8 cellular contexts compared by ENCODE assay signal in the genomic region with DNA sequence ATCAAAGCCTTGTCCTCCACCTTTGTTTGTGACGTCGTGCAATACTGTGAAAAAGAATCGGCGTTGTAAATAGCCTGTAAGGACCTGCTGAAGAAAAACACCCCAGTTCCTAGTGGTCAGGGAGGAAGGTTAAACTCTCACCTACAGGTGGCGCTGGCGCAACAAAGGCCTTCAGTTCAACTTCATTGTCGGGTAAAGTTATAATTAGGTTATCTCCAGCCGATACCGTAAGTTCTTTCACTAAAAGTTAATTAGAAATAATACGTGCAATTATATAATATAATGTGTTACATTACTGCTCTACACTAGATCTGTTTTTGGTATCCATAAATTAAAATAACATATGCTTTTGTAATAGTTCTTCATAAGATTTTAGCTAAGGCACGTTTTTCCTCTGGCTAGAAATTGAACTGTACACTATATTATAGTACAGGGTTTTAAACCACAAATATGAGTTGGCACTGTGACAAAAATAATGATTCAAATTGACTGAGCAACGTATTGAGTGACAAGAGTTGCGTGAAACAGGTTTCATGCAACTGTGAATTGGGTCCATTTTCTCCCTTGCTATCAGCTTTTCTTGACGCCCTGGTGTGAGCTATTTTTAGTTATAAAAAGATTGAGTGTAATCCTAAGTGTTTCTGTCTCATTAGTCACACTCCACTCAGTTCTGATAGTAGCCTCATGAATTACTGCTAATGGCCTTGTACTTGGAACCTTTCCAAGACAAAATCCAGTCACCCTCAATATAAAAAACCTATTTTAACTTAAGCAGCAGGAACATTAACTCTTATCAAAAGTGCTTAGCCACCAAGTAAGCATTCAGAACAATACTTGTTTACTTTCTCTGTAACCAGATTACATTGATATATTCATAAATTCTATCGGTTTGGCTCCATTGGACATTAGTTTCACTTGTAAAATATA.
DNase-seq lines count a peak whose midpoint lies in the region; ATAC-seq and TF ChIP-seq lines count a peak whose summit lies in the region.

No MANE protein-coding gene starts in this region.

- ATAC-seq in HG03135 (IDR thresholded peaks at IDR 0.05; ENCODE audit: unreplicated experiment) (peak; percentile 75), GM18505 (IDR thresholded peaks at IDR 0.05; ENCODE audit: unreplicated experiment) (no peak)

- peak; percentile 84 for TF ChIP-seq CTCF in GM12872 (IDR thresholded peaks at IDR 0.05; ENCODE audit: insufficient read depth, low read depth, low read length)

- TF ChIP-seq POLR2A in GM18505 (IDR thresholded peaks at IDR 0.05; ENCODE audit: borderline replicate concordance, extremely low read depth, insufficient read depth, insufficient read length), result no peak

- DNase-seq in NCI-H2227 treated with DMSO at 0.1 percent for 48 hours (lab: John Stamatoyannopoulos, UW) (peak; percentile 90), cerebellar cortex (ENCODE audit: low spot score) (peak; percentile 89), kidney tubule cell (ENCODE audit: low spot score) (peak; percentile 68)
- peak; percentile 58 for DNase-seq in activated CD4-positive, CD25-positive, alpha-beta regulatory T cell treated with anti-CD3 and anti-CD28 coated beads, Interleukin-2, amount 50 U/mL, for 16 hours (ENCODE audit: low read depth, low spot score)
- DNase-seq in stimulated activated CD4-positive, alpha-beta T cell treated with anti-CD3 and anti-CD28 coated beads, Interleukin-4, amount 100 ng/mL, for 1 hour, result peak; percentile 76
